ENCODE assay signal across 7 cellular contexts in genomic region chr1:155012052-155012546, GRCh38. TPM values are rescaled to one million over a fixed set of nuclear protein-coding genes. Genes with fewer than 3 reads are reported as not detected.
A peak's percentile ranks its signal among the peaks of the same experiment; 100 is the strongest.
DNase-seq lines count a peak whose midpoint lies in the region; ATAC-seq and TF ChIP-seq lines count a peak whose summit lies in the region.

No MANE protein-coding gene starts in this region.

- no peak overlapping the region for H3K4me3 ChIP-seq in HCT116 (replicated peaks in 1 of 2; ENCODE audit: low read depth in 1 of 2, low read length in 2 of 2)
- H3K4me3 ChIP-seq in thoracic aorta: no peak overlapping the region

- no peak for TF ChIP-seq RAD21 in HCT116 (IDR thresholded peaks at IDR 0.05; ENCODE audit: low read depth)

- CTCF ChIA-PET in HCT116 (lab: Charles Lee): no interaction called here

- no peaks in the 10 kb centered on the region for H3K9me2 ChIP-seq in HCT116 (ENCODE audit: insufficient read depth)

- H3K27ac ChIP-seq in HCT116 (ENCODE audit: low read depth, low read length): peak overlapping the region; percentile 30; the same call in 1 of the 2 replicates
- H3K27ac ChIP-seq in caudate nucleus (ENCODE audit: low read depth, low read length): peak overlapping the region; percentile 60
- H3K27ac ChIP-seq in layer of hippocampus (ENCODE audit: low read depth, low read length): peak overlapping the region; percentile 80
- H3K27ac ChIP-seq in thoracic aorta: peak overlapping the region in 1 of 2 donors; percentile 49

- peak; percentile 68 for ATAC-seq in HCT116
- no peak for ATAC-seq in thoracic aorta (ENCODE audit: insufficient number of reproducible peaks, low FRiP score, low read depth)
- ATAC-seq in HG02884 (IDR thresholded peaks at IDR 0.05; ENCODE audit: unreplicated experiment): no peak

- RAD21 ChIA-PET in HCT116 (lab: Charles Lee; ENCODE audit: low non-redundant PET in 1 of 2, low total read pairs in 2 of 2, uncharacterized antibody in 2 of 2, unreplicated experiment in 2 of 2): no interaction called here

- intact Hi-C loops in HCT116 (cut with micrococcal nuclease): no loop called here

- H3K36me3 ChIP-seq in HCT116 (ENCODE audit: control insufficient read depth in 1 of 2, insufficient read depth in 2 of 2, low read length in 2 of 2) (peaks cover 13 to 27% of the 10 kb centered on the region in 2 experiments; a peak in 3 of 4 replicates), thoracic aorta (peaks cover 3% of the 10 kb centered on the region)

- peaks cover 57% of the 10 kb centered on the region for H3K79me2 ChIP-seq in HCT116 (ENCODE audit: insufficient read depth, low read length)

- H3K9ac ChIP-seq in HCT116 (ENCODE audit: low read length): peak overlapping the region; percentile 11; the same call in 1 of the 2 replicates

- H3K4me2 ChIP-seq in HCT116 (ENCODE audit: low read length): peak overlapping the region; percentile 53

- H3K27me3 ChIP-seq in HCT116 (ENCODE audit: insufficient read depth, low read length) (no peaks in the 10 kb centered on the region), layer of hippocampus (ENCODE audit: control insufficient read depth, insufficient read depth, low read length) (no peaks in the 10 kb centered on the region), thoracic aorta (replicated peaks; ENCODE audit: insufficient read depth) (no peaks in the 10 kb centered on the region)

- H2AFZ ChIP-seq in HCT116 (ENCODE audit: low read depth, low read length, poor library complexity, severe bottlenecking): no peak overlapping the region

- no peaks in the 10 kb centered on the region for H3K9me3 ChIP-seq in HCT116 (ENCODE audit: control insufficient read depth in 1 of 2, insufficient read depth in 1 of 2, low read depth in 1 of 2, low read length in 2 of 2)
- H3K9me3 ChIP-seq in thoracic aorta: no peaks in the 10 kb centered on the region

- peaks cover 13 to 61% of the 10 kb centered on the region in 2 experiments for H3K4me1 ChIP-seq in HCT116 (ENCODE audit: control insufficient read depth in 1 of 2, insufficient read depth in 2 of 2, low read length in 2 of 2)
- peaks cover 36 to 43% of the 10 kb centered on the region in 2 donors for H3K4me1 ChIP-seq in thoracic aorta (ENCODE audit: control insufficient read depth in 1 of 2, low read depth in 2 of 2)

- TF ChIP-seq POLR2A in HCT116 (IDR thresholded peaks at IDR 0.05; ENCODE audit: borderline replicate concordance, extremely low read depth, insufficient read depth, insufficient read length): no peak

- TF ChIP-seq CTCF in HCT116 (IDR thresholded peaks at IDR 0.05 in 2 of 3, conservative IDR thresholded peaks at IDR 0.05 in 1 of 3; ENCODE audit: borderline replicate concordance in 1 of 3, insufficient read depth in 1 of 3, low read depth in 2 of 3, low read length in 2 of 3) (no peak), thoracic aorta (IDR thresholded peaks at IDR 0.05) (no peak)

- POLR2A ChIA-PET in HCT116 (lab: Charles Lee): interaction anchor here (0.5 to 1.0 kb wide), 2 partner anchors 11 to 19 kb away, joined by 3 read pairs; no protein-coding TSS in a partner anchor

- DNase-seq in HCT116 (ENCODE audit: low read depth, low spot score) (peak; percentile 62), NCI-H524 treated with DMSO at 0.1 percent for 48 hours (lab: John Stamatoyannopoulos, UW) (peak; percentile 91), caudate nucleus (lab: John Stamatoyannopoulos, UW) (peak in 56 of 61 donors; percentile 32 to 93 (median 73)), thoracic aorta (ENCODE audit: low spot score) (peak; percentile 46), mesenteric fat pad (ENCODE audit: low spot score) (no peak)

- BruUV-seq in HCT116 (replicated peaks; lab: Mats Ljungman, UMichigan): no TSS peak

- no peaks in the 10 kb centered on the region for H4K20me1 ChIP-seq in HCT116 (ENCODE audit: insufficient read depth)

TF ChIP-seq in HCT116, 20 proteins besides CTCF, POLR2A, EP300 and RAD21:
- TF ChIP-seq MAX (IDR thresholded peaks at IDR 0.05) (no peak), ELF1 (IDR thresholded peaks at IDR 0.05; ENCODE audit: borderline replicate concordance, low read depth) (no peak)

RNA-seq across cellular contexts. Expression of gene ZBTB7B, which starts 9.5 kb away (rescaled TPM):
- total RNA-seq in HCT116 (2021; ENCODE audit: unreplicated experiment) (57.0 TPM), thoracic aorta (10 to 100 TPM; 35.3 to 66.3 TPM), mesenteric fat pad (80.4 TPM)
- 42.3 and 47.5 TPM in 2 replicates for polyA plus RNA-seq in HCT116 (2012)

RNA-seq across cellular contexts. Expression of gene LENEP, which starts 18.7 kb away (rescaled TPM):
- 0.42 TPM for total RNA-seq in HCT116 (2021; ENCODE audit: unreplicated experiment)
- polyA plus RNA-seq in HCT116 (2012): 0.31 TPM in 1 of 2 replicates, not detected in the other
- not detected for total RNA-seq in thoracic aorta
- not detected for total RNA-seq in mesenteric fat pad

RNA-seq across cellular contexts. Expression of gene DCST2, which starts 21.5 kb away (rescaled TPM):
- total RNA-seq in HCT116 (2021; ENCODE audit: unreplicated experiment) (2.0 TPM), thoracic aorta (under 1 TPM in 1 of 2 donors, not detected in 1; 0.42 TPM), mesenteric fat pad (0.87 TPM)
- 2.4 and 2.9 TPM in 2 replicates for polyA plus RNA-seq in HCT116 (2012)

RNA-seq across cellular contexts. Expression of gene DCST1, which starts 21.5 kb away (rescaled TPM):
- total RNA-seq in HCT116 (2021; ENCODE audit: unreplicated experiment) (0.32 TPM), thoracic aorta (not detected), mesenteric fat pad (not detected)
- 0.08 and 0.14 TPM in 2 replicates for polyA plus RNA-seq in HCT116 (2012)

RNA-seq across cellular contexts. Expression of gene FLAD1, which starts 29.0 kb away (rescaled TPM):
- total RNA-seq in HCT116 (2021; ENCODE audit: unreplicated experiment): 58.4 TPM
- polyA plus RNA-seq in HCT116 (2012): 49.9 and 53.7 TPM in 2 replicates
- total RNA-seq in thoracic aorta: 10 to 100 TPM; 23.8 to 27.2 TPM
- 43.7 TPM for total RNA-seq in mesenteric fat pad
